In genomic region chr17:76557368-76558209, GRCh38 we compare ENCODE assay signal across 1 cellular context.
A peak's percentile ranks its signal among the peaks of the same experiment; 100 is the strongest.
TF ChIP-seq lines count a peak whose summit lies in the region.

No MANE protein-coding gene starts in this region.

TF ChIP-seq in K562, 482 proteins besides CTCF, POLR2A, EP300 and RAD21 (continued from another document and continues in another):
- TF ChIP-seq RUNX1 (IDR thresholded peaks at IDR 0.05; ENCODE audit: low read depth) (no peak), ELF2 (CRISPR knock-in tag; IDR thresholded peaks at IDR 0.05) (no peak), SNAPC5 (CRISPR knock-in tag; IDR thresholded peaks at IDR 0.05) (no peak), HMG20A (CRISPR knock-in tag; conservative IDR thresholded peaks at IDR 0.05) (no peak), VEZF1 (CRISPR knock-in tag; IDR thresholded peaks at IDR 0.05) (peak; percentile 59), ZNF436 (CRISPR knock-in tag; IDR thresholded peaks at IDR 0.05) (0 out of 2 replicates have a peak, but pooled peaks have one; percentile 11), ATF7 (IDR thresholded peaks at IDR 0.05) (peak; percentile 61; the same call in 1 of the 2 replicates), MCM7 (IDR thresholded peaks at IDR 0.05) (no peak), ZNF707 (CRISPR knock-in tag; conservative IDR thresholded peaks at IDR 0.05) (no peak), ZMIZ1 (IDR thresholded peaks at IDR 0.05; ENCODE audit: low read depth in 2 of 2, low read length in 2 of 2) (peak; percentile 7 to 16; a peak in 1 of 4 replicates), CBX5 (IDR thresholded peaks at IDR 0.05; ENCODE audit: borderline replicate concordance, low read depth) (no peak), ZNF668 (CRISPR knock-in tag; IDR thresholded peaks at IDR 0.05) (no peak), TAF9B (IDR thresholded peaks at IDR 0.05; ENCODE audit: partially characterized antibody) (peak; percentile 95), RREB1 (CRISPR knock-in tag; IDR thresholded peaks at IDR 0.05) (no peak), ILF3 (IDR thresholded peaks at IDR 0.05; ENCODE audit: borderline replicate concordance) (no peak), ZNF121 (CRISPR knock-in tag; conservative IDR thresholded peaks at IDR 0.05) (no peak), FIP1L1 (IDR thresholded peaks at IDR 0.05; ENCODE audit: low read depth, low read length, poor library complexity, severe bottlenecking) (no peak), NR2F6 (CRISPR knock-in tag; IDR thresholded peaks at IDR 0.05) (no peak), ZNF41 (CRISPR knock-in tag; conservative IDR thresholded peaks at IDR 0.05) (no peak), ID3 (CRISPR knock-in tag; IDR thresholded peaks at IDR 0.05) (no peak), ID3 (tag; IDR thresholded peaks at IDR 0.05) (no peak; the same call in 1 of the 2 replicates), RNF2 (IDR thresholded peaks at IDR 0.05) (peak; percentile 21; the same call in 1 of the 2 replicates), ARHGAP35 (IDR thresholded peaks at IDR 0.05; ENCODE audit: partially characterized antibody) (peak; percentile 96), ZNF644 (tag; IDR thresholded peaks at IDR 0.05; ENCODE audit: low read depth) (0 out of 2 replicates have a peak, but pooled peaks have one; percentile 66), CEBPG (CRISPR knock-in tag; IDR thresholded peaks at IDR 0.05) (no peak), CEBPG (tag; conservative IDR thresholded peaks at IDR 0.05 in 1 of 2, IDR thresholded peaks at IDR 0.05 in 1 of 2) (no peak), ZNF274 (IDR thresholded peaks at IDR 0.05; ENCODE audit: borderline replicate concordance, low read depth, low read length) (no peak), SMAD2 (IDR thresholded peaks at IDR 0.05; ENCODE audit: low read depth, low read length) (no peak), SRSF9 (IDR thresholded peaks at IDR 0.05; ENCODE audit: borderline replicate concordance, low read depth, low read length) (no peak), CEBPZ (IDR thresholded peaks at IDR 0.05; ENCODE audit: borderline replicate concordance, low read depth, low read length) (no peak), FOXP4 (CRISPR knock-in tag; IDR thresholded peaks at IDR 0.05; ENCODE audit: borderline replicate concordance) (peak; percentile 89; the same call in 1 of the 2 replicates), MAZ (CRISPR knock-in tag; conservative IDR thresholded peaks at IDR 0.05 in 1 of 2, IDR thresholded peaks at IDR 0.05 in 1 of 2) (peak; percentile 77 to 96), NCOA6 (IDR thresholded peaks at IDR 0.05) (no peak), TRIM24 (IDR thresholded peaks at IDR 0.05) (0 out of 4 replicates have a peak, but pooled peaks of 1 of the 2 experiments have one; percentile 10), RFX5 (IDR thresholded peaks at IDR 0.05; ENCODE audit: low read depth, low read length) (no peak), SAFB (IDR thresholded peaks at IDR 0.05; ENCODE audit: borderline replicate concordance, low read depth, low read length) (no peak)
